In genomic region chr9:69036319-69036718, GRCh38 we compare ENCODE assay signal across 8 cellular contexts. TPM values are rescaled to one million over a fixed set of nuclear protein-coding genes. Genes with fewer than 3 reads are reported as not detected.
DNase-seq lines count a peak whose midpoint lies in the region; ATAC-seq and TF ChIP-seq lines count a peak whose summit lies in the region.

No MANE protein-coding gene starts in this region.

- H2AFZ ChIP-seq in mesenchymal stem cell (ENCODE audit: low read depth, low read length) = peak overlapping the region; percentile 36

- H3K4ac ChIP-seq in mesenchymal stem cell (ENCODE audit: low read depth in 1 of 2, low read length in 2 of 2) = peak overlapping the region; percentile 29 to 35

- peaks cover 11% of the 10 kb centered on the region for H3K4me1 Mint-ChIP-seq in chondrocyte (ENCODE audit: low read depth)

- no peaks in the 10 kb centered on the region; the same call in 1 of the 2 replicates for H3K4me1 ChIP-seq in HAP-1
- no peaks in the 10 kb centered on the region for H3K4me1 ChIP-seq in Panc1 (ENCODE audit: control insufficient read depth, insufficient read depth, low read length)
- peaks cover 5% of the 10 kb centered on the region for H3K4me1 ChIP-seq in mesenchymal stem cell (ENCODE audit: control insufficient read depth, insufficient read depth, low read depth, low read length)
- peaks cover 0 to 11% (median 5%) of the 10 kb centered on the region in 4 donors for H3K4me1 ChIP-seq in tibial artery

- in situ Hi-C loops in HAP-1 (cut with MboI; ENCODE audit: low sequenced_read_pairs) (no loop called here), Panc1 (cut with HindIII; ENCODE audit: low pct_unique_long_range_greater_than_20kb, low sequenced_read_pairs) (no loop called here)

- WGBS in mesenchymal stem cell = 4% methylated on average over 12 of the region's 14 CpGs

- H3K18ac ChIP-seq in mesenchymal stem cell (ENCODE audit: low read depth in 1 of 2, low read length in 2 of 2) = peak overlapping the region; percentile 46 to 59

- H3K4me3 ChIP-seq in HAP-1 = peak overlapping the region; percentile 83
- H3K4me3 ChIP-seq in Panc1 (ENCODE audit: low read depth in 2 of 2, low read length in 2 of 2) = peak overlapping the region; percentile 78 to 84
- H3K4me3 ChIP-seq in mesenchymal stem cell (ENCODE audit: insufficient read depth in 1 of 2, low read depth in 1 of 2, low read length in 2 of 2) = peak overlapping the region; percentile 81 to 93
- H3K4me3 ChIP-seq in tibial artery = peak overlapping the region; percentile 59 to 90

- H3K4me2 ChIP-seq in mesenchymal stem cell (ENCODE audit: low read length, poor library complexity, severe bottlenecking) = peak overlapping the region; percentile 87

- H3K4me3 Mint-ChIP-seq in chondrocyte (ENCODE audit: unreplicated experiment) = peak overlapping the region; percentile 95

- H3K27ac ChIP-seq in Panc1 (ENCODE audit: low read length) (peak overlapping the region; percentile 62), mesenchymal stem cell (ENCODE audit: low read length, poor library complexity, severe bottlenecking) (peak overlapping the region; percentile 55), tibial artery (peak overlapping the region; percentile 70 to 73)

- H3K36me3 Mint-ChIP-seq in chondrocyte (ENCODE audit: low read depth) = no peaks in the 10 kb centered on the region

- no peak overlapping the region for H2BK5ac ChIP-seq in mesenchymal stem cell (ENCODE audit: low read depth, low read length, poor library complexity, severe bottlenecking)

- H2BK12ac ChIP-seq in mesenchymal stem cell (ENCODE audit: low read length in 2 of 2) = no peak overlapping the region

- intact Hi-C loops in Panc1 (cut with micrococcal nuclease; ENCODE audit: unreplicated experiment) (no loop called here), tibial artery (cut with DNase I; ENCODE audit: low total_unique reads) (loop anchor here (5.0 kb wide), 1 partner anchor 156 kb away; no protein-coding TSS in a partner anchor), posterior vena cava (cut with DNase I) (no loop called here)

- peak; percentile 30 for DNase-seq in ELF-1 (ENCODE audit: low read depth, low spot score)
- peak in 1 of 2 experiments; percentile 21 for DNase-seq in HAP-1 (ENCODE audit: low spot score in 2 of 2)
- DNase-seq in Panc1 (ENCODE audit: low read depth, low spot score) = no peak
- DNase-seq in chondrocyte (ENCODE audit: low spot score) = no peak
- peak; percentile 64 for DNase-seq in mesenchymal stem cell
- peak in 1 of 2 donors; percentile 20 for DNase-seq in tibial artery
- DNase-seq in posterior vena cava (ENCODE audit: low spot score) = no peak
- no peak for DNase-seq in NCI-H1694 (lab: John Stamatoyannopoulos, UW)

- no peaks in the 10 kb centered on the region for H3K9me3 ChIP-seq in HAP-1
- H3K9me3 ChIP-seq in Panc1 (ENCODE audit: control insufficient read depth, insufficient read depth, low read depth, low read length) = no peaks in the 10 kb centered on the region
- no peaks in the 10 kb centered on the region for H3K9me3 ChIP-seq in mesenchymal stem cell (ENCODE audit: control insufficient read depth, low read length)
- no peaks in the 10 kb centered on the region for H3K9me3 ChIP-seq in tibial artery

- no peaks in the 10 kb centered on the region for H3K27me3 Mint-ChIP-seq in chondrocyte (ENCODE audit: low read depth)

- BruUV-seq in Panc1 (replicated peaks; lab: Mats Ljungman, UMichigan) = TSS peak; percentile 87

- POLR2A ChIA-PET in Panc1 (lab: Charles Lee) = interaction anchor here (0.5 kb wide), 1 partner anchor 694 kb away, joined by 3 read pairs; no protein-coding TSS in a partner anchor

- H3K23ac ChIP-seq in mesenchymal stem cell (ENCODE audit: low read length in 2 of 2) = no peak overlapping the region

- peak overlapping the region; percentile 92 for H3K27ac Mint-ChIP-seq in chondrocyte (ENCODE audit: unreplicated experiment)

- H2BK15ac ChIP-seq in mesenchymal stem cell (ENCODE audit: low read depth, poor library complexity, severe bottlenecking) = no peak overlapping the region

- peaks cover 23% of the 10 kb centered on the region for H3K79me1 ChIP-seq in mesenchymal stem cell (replicated peaks; ENCODE audit: low read length, poor library complexity, severe bottlenecking)

- H3K36me3 ChIP-seq in HAP-1 (replicated peaks) (no peaks in the 10 kb centered on the region), Panc1 (ENCODE audit: control insufficient read depth, insufficient read depth, low read length) (no peaks in the 10 kb centered on the region; the same call in 1 of the 2 replicates), mesenchymal stem cell (ENCODE audit: control insufficient read depth in 1 of 2, insufficient read depth in 2 of 2, low read depth in 1 of 2, low read length in 2 of 2) (no peaks in the 10 kb centered on the region), tibial artery (no peaks in the 10 kb centered on the region)

- no peak overlapping the region for H4K8ac ChIP-seq in mesenchymal stem cell (ENCODE audit: low read length)

- H2AK5ac ChIP-seq in mesenchymal stem cell (ENCODE audit: low read length, severe bottlenecking) = no peak overlapping the region

- ATAC-seq in Panc1 = peak; percentile 31; the same call in 1 of the 2 replicates

- TF ChIP-seq CTCF in Panc1 (IDR thresholded peaks at IDR 0.05) (no peak), chondrocyte (IDR thresholded peaks at IDR 0.05) (no peak), tibial artery (IDR thresholded peaks at IDR 0.05) (no peak)

- CTCF ChIA-PET in Panc1 (lab: Charles Lee) = interaction anchor here (0.8 kb wide), 1 partner anchor 157 kb away, joined by 5 read pairs; no protein-coding TSS in a partner anchor

- no peak overlapping the region for H3K14ac ChIP-seq in mesenchymal stem cell (ENCODE audit: low read length in 2 of 2)

- no peak overlapping the region for H2BK120ac ChIP-seq in mesenchymal stem cell (ENCODE audit: low read depth, low read length)

- no peaks in the 10 kb centered on the region for H3K9me3 Mint-ChIP-seq in chondrocyte (ENCODE audit: low read depth)

- no peak overlapping the region for H4K91ac ChIP-seq in mesenchymal stem cell (ENCODE audit: low read length)

- H3K27me3 ChIP-seq in HAP-1 (ENCODE audit: low read depth) (no peaks in the 10 kb centered on the region), Panc1 (ENCODE audit: control insufficient read depth, insufficient read depth, low read length) (no peaks in the 10 kb centered on the region), mesenchymal stem cell (ENCODE audit: control insufficient read depth in 1 of 2, insufficient read depth in 1 of 2, low read length in 2 of 2) (no peaks in the 10 kb centered on the region), tibial artery (no peaks in the 10 kb centered on the region)

- H3K9ac ChIP-seq in mesenchymal stem cell (ENCODE audit: low read length) = peak overlapping the region; percentile 92

RNA-seq across cellular contexts. Expression of gene FXN, which starts 0.8 kb away (rescaled TPM):
- 17.8 TPM for total RNA-seq in Panc1 (2021; ENCODE audit: unreplicated experiment)
- polyA plus RNA-seq in Panc1 (2012; ENCODE audit: insufficient read length) = 11.1 TPM
- 9.6 to 10.5 TPM (median 9.9 TPM) in 3 replicates for total RNA-seq in chondrocyte
- polyA plus RNA-seq in mesenchymal stem cell (2013, experiment 1 of 2) = 21.5 TPM
- 20.3 TPM for polyA plus RNA-seq in mesenchymal stem cell (2013, experiment 2 of 2)
- 1 to 10 TPM; 9.3 to 9.4 TPM for total RNA-seq in posterior vena cava

RNA-seq across cellular contexts. Expression of gene PRKACG, which starts 22.4 kb away (rescaled TPM):
- total RNA-seq in Panc1 (2021; ENCODE audit: unreplicated experiment) (not detected), chondrocyte (not detected in 3 replicates), posterior vena cava (not detected)
- polyA plus RNA-seq in Panc1 (2012; ENCODE audit: insufficient read length) = not detected
- polyA plus RNA-seq in mesenchymal stem cell (2013, experiment 1 of 2) = not detected
- polyA plus RNA-seq in mesenchymal stem cell (2013, experiment 2 of 2) = not detected

Comparison
In these comparisons a context has a peak if more than half of its experiments do, and no peak if none do; other contexts are left out.
1. DNase-seq: peak in ELF-1 (single experiment) and mesenchymal stem cell (single experiment); none in Panc1 (single experiment), chondrocyte (single experiment), posterior vena cava (single experiment) and NCI-H1694 (single experiment).
2. Peak in every context shown above with its lines, with median percentiles within 50 percentile points of each other: H3K4me3 ChIP-seq and H3K27ac ChIP-seq.